Comparison of ENCODE assay signal across 18 cellular contexts in genomic region chr7:139735466-139735865, GRCh38. TPM values are rescaled to one million over a fixed set of nuclear protein-coding genes. Genes with fewer than 3 reads are reported as not detected.
DNase-seq lines count a peak whose midpoint lies in the region; ATAC-seq, FAIRE-seq and TF ChIP-seq lines count a peak whose summit lies in the region.
"Had no signal": no experiment of that assay in that cellular context is flagged by ENCODE, and none has a peak within 500 bp of the region (broad histone marks: within the 10 kb centered on the region; RNA-seq: fewer than 3 reads in every experiment).

No MANE protein-coding gene starts in this region.

- WGBS in H1 (ENCODE audit: extremely low coverage in 1 of 2, insufficient coverage in 1 of 2, insufficient read length in 1 of 2, insufficient replicate concordance in 2 of 2, low coverage in 1 of 2, low lambda C conversion rate in 2 of 2, missing lambda C conversion rate in 1 of 2), 2 experiments = 86% methylated on average over 7 of the region's 7 CpGs; no CpG with 5 or more reads in 1 of the 2 experiments
- 83 to 95% methylated on average over 1 to 7 of the region's 7 CpGs for WGBS in transverse colon (ENCODE audit: low coverage in 1 of 2), 2 donors

- H2AK5ac ChIP-seq in H1 (ENCODE audit: low read depth, low read length) = no peak overlapping the region

- TF ChIP-seq POLR2A in H1 (IDR thresholded peaks at IDR 0.05; ENCODE audit: control extremely low read depth in 1 of 2, low read depth in 2 of 2, low read length in 2 of 2) (no peak), transverse colon (IDR thresholded peaks at IDR 0.05) (no peak)

- H3K4me1 ChIP-seq in H1 (replicated peaks in 1 of 4; ENCODE audit: control insufficient read depth in 3 of 4, insufficient read depth in 4 of 4, low read length in 3 of 4) (peaks cover 0 to 3% (median 0%) of the 10 kb centered on the region in 4 experiments; a peak in 1 of 7 replicates), transverse colon (peaks cover 38 to 64% (median 50%) of the 10 kb centered on the region in 4 donors)

- H3K36me3 Mint-ChIP-seq in activated naive CD4-positive, alpha-beta T cell treated with anti-CD3 and anti-CD28 coated beads, Interleukin-2, amount 50 U/mL, for 24 hours = peaks cover 2% of the 10 kb centered on the region
- H3K36me3 Mint-ChIP-seq in osteocyte (ENCODE audit: unreplicated experiment) = peaks cover 6% of the 10 kb centered on the region
- peaks cover 11% of the 10 kb centered on the region for H3K36me3 Mint-ChIP-seq in activated T-cell treated with anti-CD3 and anti-CD28 coated beads, Interleukin-2, amount 50 U/mL, for 24 hours (ENCODE audit: low read depth)

- H3K4me3 ChIP-seq in H1 (ENCODE audit: extremely low read depth in 1 of 4, insufficient read depth in 2 of 4, low read depth in 3 of 4, low read length in 4 of 4) (no peak overlapping the region), transverse colon (no peak overlapping the region)
- H3K4me3 ChIP-seq: lung had no signal

- H3K18ac ChIP-seq in H1 (ENCODE audit: extremely low read depth, low read length) = no peak overlapping the region

- peak overlapping the region; percentile 59 for H3K27ac Mint-ChIP-seq in activated naive CD4-positive, alpha-beta T cell treated with anti-CD3 and anti-CD28 coated beads, Interleukin-2, amount 50 U/mL, for 24 hours
- peak overlapping the region; percentile 89 for H3K27ac Mint-ChIP-seq in osteocyte (ENCODE audit: unreplicated experiment)
- no peak overlapping the region for H3K27ac Mint-ChIP-seq in activated T-cell treated with anti-CD3 and anti-CD28 coated beads, Interleukin-2, amount 50 U/mL, for 24 hours

- no peak overlapping the region for H4K91ac ChIP-seq in H1 (replicated peaks; ENCODE audit: insufficient read length, low read length)

- FAIRE-seq in H1 (lab: Jason Lieb, UNC) = no peak
- FAIRE-seq: G401.6 had no signal

- no peak overlapping the region for H3K56ac ChIP-seq in H1 (replicated peaks; ENCODE audit: insufficient read length, low read depth, low read length)

- H3K79me2 ChIP-seq in H1 (ENCODE audit: control insufficient read depth in 1 of 2, insufficient read depth in 2 of 2, low read length in 2 of 2) = 0 out of 4 replicates have a peak, but pooled peaks cover 0 to 5% of the 10 kb centered on the region in 2 experiments

- no peak overlapping the region for H3K27ac ChIP-seq in H1 (ENCODE audit: low read depth, low read length)
- peak overlapping the region; percentile 0 to 6 (median 5) for H3K27ac ChIP-seq in transverse colon

- intact Hi-C loops in transverse colon (cut with DNase I; ENCODE audit: low total_unique reads) = no loop called here

- H3K79me1 ChIP-seq in H1 (ENCODE audit: low read depth, low read length) = peaks cover 4% of the 10 kb centered on the region; the same call in 1 of the 2 replicates

- TF ChIP-seq EP300 in H1 (IDR thresholded peaks at IDR 0.05; ENCODE audit: borderline replicate concordance in 1 of 2, low read depth in 2 of 2, low read length in 2 of 2) = no peak
- no peak for TF ChIP-seq EP300 in transverse colon (IDR thresholded peaks at IDR 0.05; ENCODE audit: low read depth)

- no peak overlapping the region for H3K23ac ChIP-seq in H1 (ENCODE audit: insufficient read length)

- H3K9me3 Mint-ChIP-seq in activated naive CD4-positive, alpha-beta T cell treated with anti-CD3 and anti-CD28 coated beads, Interleukin-2, amount 50 U/mL, for 24 hours = no peaks in the 10 kb centered on the region
- no peaks in the 10 kb centered on the region for H3K9me3 Mint-ChIP-seq in osteocyte (ENCODE audit: unreplicated experiment)
- H3K9me3 Mint-ChIP-seq in activated T-cell treated with anti-CD3 and anti-CD28 coated beads, Interleukin-2, amount 50 U/mL, for 24 hours = peaks cover 3% of the 10 kb centered on the region
- H3K9me3 Mint-ChIP-seq: HFFc6 had no signal

- H4K8ac ChIP-seq in H1 (ENCODE audit: extremely low read depth, insufficient read depth, low read length) = peak overlapping the region; percentile 23; the same call in 1 of the 2 replicates

- in situ Hi-C loops in transverse colon (cut with MboI; ENCODE audit: low pct_ligation_motif_present in 1 of 4, low pct_unique_long_range_greater_than_20kb in 1 of 4, low sequenced_read_pairs in 3 of 4) = no loop called here

- no peak overlapping the region for H2BK5ac ChIP-seq in H1 (ENCODE audit: low read depth, low read length)

- H3K4me1 Mint-ChIP-seq in activated naive CD4-positive, alpha-beta T cell treated with anti-CD3 and anti-CD28 coated beads, Interleukin-2, amount 50 U/mL, for 24 hours = peaks cover 89% of the 10 kb centered on the region
- peaks cover 92% of the 10 kb centered on the region for H3K4me1 Mint-ChIP-seq in osteocyte (ENCODE audit: unreplicated experiment)
- H3K4me1 Mint-ChIP-seq in activated T-cell treated with anti-CD3 and anti-CD28 coated beads, Interleukin-2, amount 50 U/mL, for 24 hours (ENCODE audit: low read depth) = peaks cover 83% of the 10 kb centered on the region

- H2AFZ ChIP-seq in H1 (ENCODE audit: low read length) = no peak overlapping the region

- no peak overlapping the region for H3K4me2 ChIP-seq in H1 (ENCODE audit: insufficient read depth in 1 of 2, low read depth in 2 of 2, low read length in 2 of 2)

- no peak for TF ChIP-seq RAD21 in H1 (IDR thresholded peaks at IDR 0.05 in 1 of 2, conservative IDR thresholded peaks at IDR 0.05 in 1 of 2; ENCODE audit: low read depth in 2 of 2, low read length in 2 of 2)

- no peak overlapping the region for H4K5ac ChIP-seq in H1 (ENCODE audit: insufficient read length, low read depth, low read length)

- ATAC-seq in GM21723 (IDR thresholded peaks at IDR 0.05; ENCODE audit: unreplicated experiment) = no peak

- no peaks in the 10 kb centered on the region for H3K27me3 Mint-ChIP-seq in activated naive CD4-positive, alpha-beta T cell treated with anti-CD3 and anti-CD28 coated beads, Interleukin-2, amount 50 U/mL, for 24 hours
- no peaks in the 10 kb centered on the region for H3K27me3 Mint-ChIP-seq in osteocyte (ENCODE audit: unreplicated experiment)
- no peaks in the 10 kb centered on the region for H3K27me3 Mint-ChIP-seq in activated T-cell treated with anti-CD3 and anti-CD28 coated beads, Interleukin-2, amount 50 U/mL, for 24 hours

- no peak for TF ChIP-seq CTCF in H1 (IDR thresholded peaks at IDR 0.05; ENCODE audit: control extremely low read depth in 1 of 3, insufficient read depth in 1 of 3, low read depth in 1 of 3, low read length in 3 of 3)
- TF ChIP-seq CTCF in osteocyte (IDR thresholded peaks at IDR 0.05) = no peak
- TF ChIP-seq CTCF in transverse colon (IDR thresholded peaks at IDR 0.05) = no peak

- no peak overlapping the region for H2BK12ac ChIP-seq in H1 (ENCODE audit: low read depth, low read length)

- CTCF ChIA-PET in H1 (lab: Charles Lee; ENCODE audit: partially characterized antibody) = no interaction called here

- H3K14ac ChIP-seq in H1 (ENCODE audit: insufficient read length) = no peak overlapping the region

- H2BK120ac ChIP-seq in H1 (replicated peaks; ENCODE audit: low read depth, low read length) = no peak overlapping the region

- peaks cover 0 to 3% of the 10 kb centered on the region in 2 experiments for H4K20me1 ChIP-seq in H1 (replicated peaks in 1 of 2; ENCODE audit: control insufficient read depth in 1 of 2, insufficient read depth in 2 of 2, low read length in 2 of 2)

- no peaks in the 10 kb centered on the region for H3K23me2 ChIP-seq in H1 (ENCODE audit: low read depth, low read length)

- H3K27me3 ChIP-seq in H1 (replicated peaks in 1 of 4; ENCODE audit: control insufficient read depth in 3 of 4, extremely low read depth in 1 of 4, insufficient read depth in 3 of 4, low read length in 3 of 4) (no peaks in the 10 kb centered on the region), transverse colon (no peaks in the 10 kb centered on the region)

- no peaks in the 10 kb centered on the region for H3K36me3 ChIP-seq in H1 (ENCODE audit: control insufficient read depth in 2 of 4, insufficient read depth in 4 of 4, low read length in 3 of 4)
- no peaks in the 10 kb centered on the region for H3K36me3 ChIP-seq in transverse colon

- H2BK20ac ChIP-seq in H1 (ENCODE audit: low read length) = no peak overlapping the region

- no peak overlapping the region for H3K9ac ChIP-seq in H1 (replicated peaks in 1 of 4; ENCODE audit: extremely low read depth in 1 of 4, low read depth in 3 of 4, low read length in 3 of 4)

- no peak overlapping the region for H3K4ac ChIP-seq in H1 (replicated peaks; ENCODE audit: insufficient read length, low read depth, low read length)

- H3K9me3 ChIP-seq in H1 (ENCODE audit: insufficient read depth in 2 of 2, low read depth in 1 of 2, low read length in 1 of 2) (no peaks in the 10 kb centered on the region), transverse colon (no peaks in the 10 kb centered on the region)

- POLR2A ChIA-PET in H1 (lab: Charles Lee; ENCODE audit: partially characterized antibody) = no interaction called here

- no peak for DNase-seq in activated naive CD4-positive, alpha-beta T cell treated with Interleukin-2 at 50 U/mL for 16 hours
- no peak for DNase-seq in H1 (ENCODE audit: low read depth in 1 of 2, low spot score in 2 of 2)
- DNase-seq in osteocyte (ENCODE audit: extremely low spot score, unreplicated experiment) = no peak
- no peak for DNase-seq in transverse colon
- DNase-seq in SHP77 (lab: John Stamatoyannopoulos, UW) = no peak
- DNase-seq in activated T-cell treated with anti-CD3 and anti-CD28 coated beads, Interleukin-2, amount 50 U/mL, for 24 hours = no peak
- DNase-seq: activated T-cell treated with anti-CD3 and anti-CD28 coated beads, Interleukin-2, amount 50 U/mL, for 1 hour; dermis blood vessel endothelial cell; HFFc6; NCI-H1694 treated with DMSO at 0.1 percent for 48 hours; nucleus accumbens; RPMI8226; T-helper 2 cell; trophoblast cell had no signal

- peak overlapping the region; percentile 58 for H3K4me3 Mint-ChIP-seq in activated naive CD4-positive, alpha-beta T cell treated with anti-CD3 and anti-CD28 coated beads, Interleukin-2, amount 50 U/mL, for 24 hours
- H3K4me3 Mint-ChIP-seq in osteocyte (ENCODE audit: unreplicated experiment) = no peak overlapping the region
- H3K4me3 Mint-ChIP-seq in activated T-cell treated with anti-CD3 and anti-CD28 coated beads, Interleukin-2, amount 50 U/mL, for 24 hours = no peak overlapping the region
- H3K4me3 Mint-ChIP-seq: HFFc6 had no signal

- H2BK15ac ChIP-seq in H1 (ENCODE audit: low read length) = no peak overlapping the region

TF ChIP-seq in H1, 55 proteins besides CTCF, POLR2A, EP300 and RAD21 (continues in another document):
- TF ChIP-seq ZNF274 (IDR thresholded peaks at IDR 0.05; ENCODE audit: borderline replicate concordance, extremely low read depth, low read length) = no peak

RNA-seq across cellular contexts. Expression of gene HIPK2, which starts 42.3 kb away (rescaled TPM):
- total RNA-seq in H1 (2021; fragmentation: NEBNext Ultra II Directional; extraction: Animal tissue kit (Norgen Biotek cat#: 25700)) = 24.3 and 24.4 TPM in 2 replicates
- 8.3 and 10.0 TPM in 2 replicates for polyA plus RNA-seq in H1 (2011; rRNA removed)
- polyA plus RNA-seq in H1 (2011; cell fraction: cytosol; rRNA removed) = 4.9 TPM
- polyA plus RNA-seq in H1 (2011; cell fraction: nucleus; rRNA removed) = 18.0 TPM
- polyA plus RNA-seq in H1 (2012, experiment 1 of 2) = 7.7 to 10.0 TPM (median 8.5 TPM) in 4 replicates
- 1.1 TPM for polyA plus RNA-seq in H1 (2012, experiment 2 of 2)
- 9.4 TPM for polyA plus RNA-seq in H1 (2013, experiment 1 of 2)
- 8.2 TPM for polyA plus RNA-seq in H1 (2013, experiment 2 of 2)
- polyA minus RNA-seq in H1 (2011; rRNA and poly(A)+ RNA removed) = 21.8 and 24.1 TPM in 2 replicates
- polyA minus RNA-seq in H1 (2011; cell fraction: cytosol; rRNA and poly(A)+ RNA removed) = 10.6 TPM
- polyA minus RNA-seq in H1 (2011; cell fraction: nucleus; rRNA and poly(A)+ RNA removed) = 16.7 TPM
- 90.8 and 96.9 TPM in 2 replicates for total RNA-seq in osteocyte
- total RNA-seq in transverse colon = 10 to 100 TPM; 27.3 to 40.3 (median 33.6) TPM
